Comparison of ENCODE assay signal across 15 cellular contexts in genomic region chr17:80618304-80618703, GRCh38.
"Had no signal": no experiment of that assay in that cellular context is flagged by ENCODE, and none has a peak within 500 bp of the region (broad histone marks: within the 10 kb centered on the region; RNA-seq: fewer than 3 reads in every experiment).

No MANE protein-coding gene starts in this region.

- H3K4me3 Mint-ChIP-seq: activated T-cell treated with anti-CD3 and anti-CD28 coated beads, Interleukin-2, amount 50 U/mL, for 24 hours; dendritic cell treated with granulocyte-macrophage colony-stimulating factor and Interleukin-4, amounts not matched to agents 40 ng/mL and 50 ng/mL, for 4 days; endodermal cell; memory B cell; nephron had no signal

- H3K27me3 ChIP-seq: body of pancreas, sigmoid colon, SJCRH30, upper lobe of right lung had no signal

- H3K27me3 Mint-ChIP-seq: activated T-cell treated with anti-CD3 and anti-CD28 coated beads, Interleukin-2, amount 50 U/mL, for 24 hours; dendritic cell treated with granulocyte-macrophage colony-stimulating factor and Interleukin-4, amounts not matched to agents 40 ng/mL and 50 ng/mL, for 4 days; memory B cell had no signal

- H3K27ac Mint-ChIP-seq: dendritic cell treated with granulocyte-macrophage colony-stimulating factor and Interleukin-4, amounts not matched to agents 40 ng/mL and 50 ng/mL, for 4 days; endodermal cell; memory B cell; nephron had no signal

- H3K36me3 ChIP-seq: left ventricle myocardium inferior, sigmoid colon, upper lobe of right lung had no signal

- H3K4me3 ChIP-seq: body of pancreas, left ventricle myocardium inferior, sigmoid colon, SJCRH30, upper lobe of right lung had no signal

- H3K4me1 ChIP-seq: body of pancreas, sigmoid colon, upper lobe of right lung had no signal

- DNase-seq: activated gamma-delta T cell treated with Interleukin-2 at 50 U/mL for 16 hours; activated T-cell treated with anti-CD3 and anti-CD28 coated beads, Interleukin-2, amount 50 U/mL, for 24 hours; body of pancreas; endodermal cell; erythroblast; left ventricle myocardium inferior; sigmoid colon; SJCRH30; T1000; upper lobe of right lung had no signal

- H3K36me3 Mint-ChIP-seq: memory B cell had no signal

- H3K9me3 Mint-ChIP-seq: activated T-cell treated with anti-CD3 and anti-CD28 coated beads, Interleukin-2, amount 50 U/mL, for 24 hours; dendritic cell treated with granulocyte-macrophage colony-stimulating factor and Interleukin-4, amounts not matched to agents 40 ng/mL and 50 ng/mL, for 4 days; endodermal cell; memory B cell; nephron had no signal

- FAIRE-seq: keratinocyte had no signal

- H3K9me3 ChIP-seq: body of pancreas, left ventricle myocardium inferior, sigmoid colon, SJCRH30, upper lobe of right lung had no signal

- H3K27ac ChIP-seq: body of pancreas, left ventricle myocardium inferior, sigmoid colon, SJCRH30, upper lobe of right lung, VCaP had no signal

- ATAC-seq: body of pancreas, upper lobe of right lung had no signal
